In the genomic region with DNA sequence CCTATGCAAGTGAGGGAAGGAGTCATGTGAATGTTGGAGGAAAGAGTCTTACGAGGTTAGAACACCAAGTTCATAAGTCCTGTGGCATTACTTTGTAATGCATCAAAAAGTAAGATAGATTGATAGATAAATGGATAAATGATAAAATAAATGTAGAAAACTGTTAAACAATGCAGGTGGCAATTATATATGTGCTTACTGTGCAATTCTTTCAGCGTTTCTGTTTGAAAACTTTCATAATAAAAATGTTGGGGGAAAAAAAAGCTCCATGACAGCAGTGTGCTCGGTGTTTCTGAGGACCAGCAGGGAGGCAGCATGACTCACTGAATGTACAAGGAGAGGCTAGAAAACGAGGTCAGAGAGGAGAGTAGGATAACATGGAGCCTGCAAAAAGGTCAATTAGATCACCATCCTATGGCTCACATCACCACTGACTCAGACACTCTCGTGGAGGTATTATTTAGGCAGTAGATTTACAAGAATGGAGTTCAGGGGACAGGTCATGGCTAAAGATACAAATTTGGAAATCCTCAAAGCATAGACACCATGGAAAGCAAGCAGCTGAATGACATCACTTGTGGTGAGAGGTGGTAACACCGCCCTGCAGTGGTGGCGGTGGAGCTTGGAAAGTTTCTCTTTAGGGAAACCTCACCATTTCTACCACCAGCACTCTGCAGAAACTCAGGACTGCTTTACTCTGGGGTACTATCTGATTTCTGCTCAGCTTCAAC, we compare ENCODE assay signal across 10 cellular contexts.
A peak's percentile ranks its signal among the peaks of the same experiment; 100 is the strongest.
DNase-seq lines count a peak whose midpoint lies in the region; ATAC-seq, FAIRE-seq and TF ChIP-seq lines count a peak whose summit lies in the region.
"Had no signal": no experiment of that assay in that cellular context is flagged by ENCODE, and none has a peak within 500 bp of the region (broad histone marks: within the 10 kb centered on the region; RNA-seq: fewer than 3 reads in every experiment).

No MANE protein-coding gene starts in this region.

- no peak for TF ChIP-seq CTCF in RWPE2 (IDR thresholded peaks at IDR 0.05; ENCODE audit: poor library complexity, severe bottlenecking)
- peak; percentile 46 for TF ChIP-seq CTCF in endodermal cell (conservative IDR thresholded peaks at IDR 0.05)
- TF ChIP-seq CTCF in CD14-positive monocyte (IDR thresholded peaks at IDR 0.05): no peak
- no peak for TF ChIP-seq CTCF in kidney (IDR thresholded peaks at IDR 0.05; ENCODE audit: borderline replicate concordance, extremely low read depth, insufficient read depth)

- H3K9me3 Mint-ChIP-seq in activated naive CD4-positive, alpha-beta T cell treated with anti-CD3 and anti-CD28 coated beads, Interleukin-2, amount 50 U/mL, for 72 hours: no peaks in the 10 kb centered on the region
- no peaks in the 10 kb centered on the region for H3K9me3 Mint-ChIP-seq in endodermal cell
- H3K9me3 Mint-ChIP-seq in stimulated activated naive B cell treated with anti-CD40 and anti-IgM and Interleukin-4, amounts not matched to agents 10 μg/mL and 1 μg/mL and 100 μg/mL, for 72 hours: no peaks in the 10 kb centered on the region
- peaks cover 0 to 2% (median 0%) of the 10 kb centered on the region in 7 donors for H3K9me3 Mint-ChIP-seq in CD14-positive monocyte
- H3K9me3 Mint-ChIP-seq: activated B cell treated with CpG ODN at 0.5 μM for 24 hours had no signal

- intact Hi-C loops in CD14-positive monocyte (cut with micrococcal nuclease) (no loop called here), kidney (cut with DNase I) (no loop called here)

- H3K9ac ChIP-seq in endodermal cell (ENCODE audit: extremely low read depth, low read length, poor library complexity, severe bottlenecking) (no peak overlapping the region), kidney (ENCODE audit: low read length in 2 of 2) (no peak overlapping the region)

- peaks cover 18% of the 10 kb centered on the region for H3K4me1 Mint-ChIP-seq in endodermal cell
- peaks cover 4 to 11% of the 10 kb centered on the region in 2 donors for H3K4me1 Mint-ChIP-seq in stimulated activated naive B cell treated with anti-CD40 and anti-IgM and Interleukin-4, amounts not matched to agents 10 μg/mL and 1 μg/mL and 100 μg/mL, for 72 hours
- H3K4me1 Mint-ChIP-seq in CD14-positive monocyte: peaks cover 13% of the 10 kb centered on the region
- H3K4me1 Mint-ChIP-seq: activated B cell treated with CpG ODN at 0.5 μM for 24 hours had no signal

- H3K27me3 ChIP-seq in RWPE2 (ENCODE audit: insufficient read depth, poor library complexity, severe bottlenecking): no peaks in the 10 kb centered on the region
- H3K27me3 ChIP-seq in endodermal cell (ENCODE audit: control insufficient read depth, insufficient read depth, low read length, poor library complexity, severe bottlenecking): no peaks in the 10 kb centered on the region

- no peaks in the 10 kb centered on the region for H3K36me3 Mint-ChIP-seq in activated naive CD4-positive, alpha-beta T cell treated with anti-CD3 and anti-CD28 coated beads, Interleukin-2, amount 50 U/mL, for 72 hours
- H3K36me3 Mint-ChIP-seq in endodermal cell (ENCODE audit: low read depth) (no peaks in the 10 kb centered on the region), CD14-positive monocyte (no peaks in the 10 kb centered on the region)
- H3K36me3 Mint-ChIP-seq in stimulated activated naive B cell treated with anti-CD40 and anti-IgM and Interleukin-4, amounts not matched to agents 10 μg/mL and 1 μg/mL and 100 μg/mL, for 72 hours: peaks cover 3 to 4% of the 10 kb centered on the region in 2 donors

- no peak for FAIRE-seq in kidney (lab: Jason Lieb, UNC)

- 75 to 78% methylated on average over 5 to 7 of the region's 7 CpGs for WGBS in endodermal cell (ENCODE audit: insufficient coverage in 1 of 2, insufficient read length in 1 of 2), 2 experiments

- H3K27me3 Mint-ChIP-seq in endodermal cell (ENCODE audit: insufficient read depth): no peaks in the 10 kb centered on the region
- no peaks in the 10 kb centered on the region for H3K27me3 Mint-ChIP-seq in stimulated activated naive B cell treated with anti-CD40 and anti-IgM and Interleukin-4, amounts not matched to agents 10 μg/mL and 1 μg/mL and 100 μg/mL, for 72 hours
- peaks cover 0 to 4% (median 3%) of the 10 kb centered on the region in 3 donors for H3K27me3 Mint-ChIP-seq in CD14-positive monocyte (ENCODE audit: low read depth in 3 of 3)
- H3K27me3 Mint-ChIP-seq: activated B cell treated with CpG ODN at 0.5 μM for 24 hours had no signal

- no peaks in the 10 kb centered on the region for H3K9me3 ChIP-seq in RWPE2 (ENCODE audit: severe bottlenecking)
- no peaks in the 10 kb centered on the region for H3K9me3 ChIP-seq in endodermal cell (ENCODE audit: control insufficient read depth, low read length)
- no peaks in the 10 kb centered on the region for H3K9me3 ChIP-seq in kidney (ENCODE audit: control insufficient read depth in 1 of 2, low read length in 2 of 2)

- H3K27ac ChIP-seq in RWPE2 (ENCODE audit: poor library complexity, severe bottlenecking) (no peak overlapping the region), endodermal cell (ENCODE audit: low read depth, low read length) (no peak overlapping the region), kidney (ENCODE audit: low read depth in 2 of 2, low read length in 2 of 2) (no peak overlapping the region)

- H3K36me3 ChIP-seq in RWPE2 (ENCODE audit: low read depth): no peaks in the 10 kb centered on the region
- H3K36me3 ChIP-seq in endodermal cell (ENCODE audit: control insufficient read depth, insufficient read depth, low read length): no peaks in the 10 kb centered on the region
- H3K36me3 ChIP-seq in kidney (ENCODE audit: control insufficient read depth in 1 of 2, insufficient read depth in 2 of 2, low read length in 2 of 2): no peaks in the 10 kb centered on the region

- no peak overlapping the region for H3K4me3 ChIP-seq in RWPE2 (ENCODE audit: severe bottlenecking)
- no peak overlapping the region for H3K4me3 ChIP-seq in endodermal cell (ENCODE audit: low read length)
- no peak overlapping the region for H3K4me3 ChIP-seq in kidney (ENCODE audit: low read length in 2 of 2)

- ATAC-seq in activated naive CD4-positive, alpha-beta T cell treated with anti-CD3 and anti-CD28 coated beads, Interleukin-2, amount 50 U/mL, for 72 hours: peak; percentile 82 to 96
- ATAC-seq in RWPE2 (ENCODE audit: low read depth): peak; percentile 64
- peak; percentile 71 to 82 for ATAC-seq in stimulated activated naive B cell treated with anti-CD40 and anti-IgM and Interleukin-4, amounts not matched to agents 10 μg/mL and 1 μg/mL and 100 μg/mL, for 72 hours (replicated peaks)

- H3K4me1 ChIP-seq in RWPE2 (ENCODE audit: insufficient read depth, poor library complexity, severe bottlenecking): no peaks in the 10 kb centered on the region
- no peaks in the 10 kb centered on the region for H3K4me1 ChIP-seq in endodermal cell (ENCODE audit: control insufficient read depth, insufficient read depth, low read length)
- H3K4me1 ChIP-seq in kidney (ENCODE audit: control insufficient read depth in 1 of 2, insufficient read depth in 1 of 2, low read depth in 1 of 2, low read length in 2 of 2): no peaks in the 10 kb centered on the region

- peak overlapping the region in 1 of 2 donors; percentile 6 for H3K27ac Mint-ChIP-seq in activated naive CD4-positive, alpha-beta T cell treated with anti-CD3 and anti-CD28 coated beads, Interleukin-2, amount 50 U/mL, for 72 hours
- H3K27ac Mint-ChIP-seq in endodermal cell: no peak overlapping the region
- H3K27ac Mint-ChIP-seq in stimulated activated naive B cell treated with anti-CD40 and anti-IgM and Interleukin-4, amounts not matched to agents 10 μg/mL and 1 μg/mL and 100 μg/mL, for 72 hours: no peak overlapping the region
- H3K27ac Mint-ChIP-seq in CD14-positive monocyte: no peak overlapping the region
- H3K27ac Mint-ChIP-seq: activated B cell treated with CpG ODN at 0.5 μM for 24 hours had no signal

- DNase-seq in activated naive CD4-positive, alpha-beta T cell treated with anti-CD3 and anti-CD28 coated beads, Interleukin-2, amount 50 U/mL, for 72 hours (ENCODE audit: low spot score in 2 of 2): peak in 1 of 2 donors; percentile 6
- DNase-seq in activated naive CD4-positive, alpha-beta T cell treated with anti-CD3 and anti-CD28 coated beads, Interleukin-2, amount 50 U/mL, for 16 hours: no peak
- DNase-seq in RWPE2 (ENCODE audit: low spot score): no peak
- peak; percentile 63 for DNase-seq in endodermal cell
- peak; percentile 6 for DNase-seq in stimulated activated naive B cell treated with anti-CD40 and anti-IgM and Interleukin-4, amounts not matched to agents 10 μg/mL and 1 μg/mL and 100 μg/mL, for 72 hours
- DNase-seq in CD14-positive monocyte (ENCODE audit: low spot score): no peak
- DNase-seq in NCI-H1092 (lab: John Stamatoyannopoulos, UW): no peak
- no peak for DNase-seq in kidney
- DNase-seq: activated B cell treated with CpG ODN at 0.5 μM for 24 hours, COR-L47 had no signal

- H3K4me3 Mint-ChIP-seq in endodermal cell: no peak overlapping the region
- H3K4me3 Mint-ChIP-seq in stimulated activated naive B cell treated with anti-CD40 and anti-IgM and Interleukin-4, amounts not matched to agents 10 μg/mL and 1 μg/mL and 100 μg/mL, for 72 hours: no peak overlapping the region
- H3K4me3 Mint-ChIP-seq in CD14-positive monocyte: peak overlapping the region in 1 of 2 donors; percentile 68
- H3K4me3 Mint-ChIP-seq: activated B cell treated with CpG ODN at 0.5 μM for 24 hours had no signal

Comparison
In these comparisons a context has a peak if more than half of its experiments do, and no peak if none do; other contexts are left out.
1. DNase-seq: peak in endodermal cell (single experiment) and stimulated activated naive B cell treated with anti-CD40 and anti-IgM and Interleukin-4, amounts not matched to agents 10 μg/mL and 1 μg/mL and 100 μg/mL, for 72 hours (single experiment); none in activated naive CD4-positive, alpha-beta T cell treated with anti-CD3 and anti-CD28 coated beads, Interleukin-2, amount 50 U/mL, for 16 hours (single experiment), RWPE2 (single experiment), CD14-positive monocyte (single experiment), NCI-H1092 (single experiment) and kidney (single experiment).
2. Peak in every context shown above with its lines, with median percentiles within 50 percentile points of each other: ATAC-seq.